In the genomic region with DNA sequence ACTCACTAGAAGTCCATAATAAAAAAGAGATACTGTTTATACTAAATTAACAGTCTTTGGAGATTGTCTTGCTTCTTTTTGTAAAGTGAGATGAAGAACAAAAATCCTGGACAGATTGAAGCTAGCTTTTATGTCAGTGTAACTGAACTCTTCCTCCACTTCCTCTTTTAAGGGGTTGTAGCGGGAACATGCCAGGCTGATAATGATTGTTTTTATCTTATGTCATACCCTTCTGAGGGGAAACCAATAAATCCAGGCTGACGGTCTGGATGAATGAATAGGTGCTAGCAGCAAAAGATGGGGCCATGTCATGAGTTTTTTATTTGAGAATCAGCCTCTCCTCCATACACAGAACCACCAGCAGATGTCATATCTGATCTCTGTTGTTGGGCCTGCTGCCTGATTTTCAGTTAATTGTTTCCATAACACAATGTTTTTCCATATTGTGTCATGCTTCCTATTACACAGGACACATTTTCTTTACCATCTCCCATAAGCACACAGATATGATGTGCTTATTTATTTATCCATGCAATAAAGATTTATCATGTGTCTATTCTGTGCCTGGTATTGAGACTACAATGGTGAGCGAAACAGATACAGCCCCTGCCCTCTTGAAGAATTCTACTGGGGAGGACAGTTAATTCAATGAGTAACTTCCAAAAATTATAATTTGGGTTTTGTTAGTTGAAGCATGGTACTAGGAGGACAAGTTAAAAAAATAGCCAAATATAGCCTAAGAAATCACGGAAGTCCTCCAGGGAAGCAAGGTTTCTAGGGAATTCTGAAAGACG, we compare ENCODE assay signal across 8 cellular contexts. TPM values are rescaled to one million over a fixed set of nuclear protein-coding genes. Genes with fewer than 3 reads are reported as not detected.
A peak's percentile ranks its signal among the peaks of the same experiment; 100 is the strongest.
DNase-seq lines count a peak whose midpoint lies in the region; ATAC-seq, FAIRE-seq and TF ChIP-seq lines count a peak whose summit lies in the region.

No MANE protein-coding gene starts in this region.

- no TSS peak for BruUV-seq in K562 (replicated peaks; lab: Mats Ljungman, UMichigan)

- POLR2A ChIA-PET in activated CD4-positive, alpha-beta T cell treated with anti-CD3 and anti-CD28 coated beads, Interleukin-2, amount 10 ng/mL, durations not matched to agents 7 days and 5 days (lab: Charles Lee): interaction anchor here (0.6 kb wide), 1 partner anchor 20 kb away, joined by 10 read pairs; no protein-coding TSS in a partner anchor
- POLR2A ChIA-PET in K562 (lab: Yijun Ruan, JAX): interaction anchor here (0.6 kb wide), 1 partner anchor 757 kb away, joined by 3 read pairs; no protein-coding TSS in a partner anchor

- peak; percentile 9 for DNase-seq in activated CD4-positive, alpha-beta T cell treated with anti-CD3 and anti-CD28 coated beads, Interleukin-2, amount 10 ng/mL, durations not matched to agents 7 days and 5 days
- no peak for DNase-seq in activated CD4-positive, alpha-beta T cell treated with anti-CD3 and anti-CD28 coated beads for 4 hours
- DNase-seq in NCI-H2081 treated with DMSO at 0.1 percent for 48 hours (lab: John Stamatoyannopoulos, UW): peak; percentile 78
- no peak for DNase-seq in K562 (ENCODE audit: extremely low read depth in 1 of 4, low spot score in 3 of 4)
- DNase-seq in retinal pigment epithelial cell (ENCODE audit: low read depth): no peak
- DNase-seq in left ventricle myocardium superior: no peak
- no peak for DNase-seq in activated CD4-positive, alpha-beta T cell treated with anti-CD3 and anti-CD28 coated beads, Interleukin-2, amount 50 U/mL, for 1 hour

- no peaks in the 10 kb centered on the region for H3K9me3 Mint-ChIP-seq in activated CD4-positive, alpha-beta T cell treated with anti-CD3 and anti-CD28 coated beads, Interleukin-2, amount 10 ng/mL, durations not matched to agents 7 days and 5 days

- intact Hi-C loops in K562 (cut with micrococcal nuclease) (no loop called here), left ventricle myocardium superior (cut with micrococcal nuclease) (no loop called here)

- no peaks in the 10 kb centered on the region for H3K9me3 ChIP-seq in K562 (replicated peaks; ENCODE audit: control insufficient read depth, insufficient read depth, low read depth, low read length)

- H3K4me1 ChIP-seq in K562 (replicated peaks in 1 of 2; ENCODE audit: control insufficient read depth in 2 of 2, insufficient read depth in 2 of 2, low read length in 2 of 2): no peaks in the 10 kb centered on the region

- H3K9ac ChIP-seq in K562 (ENCODE audit: insufficient read depth in 1 of 2, low read depth in 2 of 2, low read length in 2 of 2): no peak overlapping the region

- WGBS in K562 (ENCODE audit: insufficient coverage, low coverage, missing lambda C conversion rate): 9% methylated on average over 5 of the region's 5 CpGs

- H3K79me2 ChIP-seq in K562 (ENCODE audit: control insufficient read depth, insufficient read depth, low read length): no peaks in the 10 kb centered on the region

- H4K20me1 ChIP-seq in K562 (replicated peaks; ENCODE audit: control insufficient read depth, insufficient read depth, low read length): no peaks in the 10 kb centered on the region; the same call in none of the 2 replicates

- CTCF ChIA-PET in activated CD4-positive, alpha-beta T cell treated with anti-CD3 and anti-CD28 coated beads, Interleukin-2, amount 10 ng/mL, durations not matched to agents 7 days and 5 days (lab: Charles Lee): interaction anchor here (1.0 to 1.3 kb wide), 3 partner anchors 16 to 479 kb away, joined by 3 to 4 read pairs (median 3); no protein-coding TSS in a partner anchor
- CTCF ChIA-PET in K562 (lab: Yijun Ruan, JAX; ENCODE audit: low intra/inter-chr PET ratio): interaction anchor here (0.5 to 0.8 kb wide), 4 partner anchors 274 to 484 kb away, joined by 3 to 4 read pairs (median 3); no protein-coding TSS in a partner anchor

- H3K4me1 Mint-ChIP-seq in activated CD4-positive, alpha-beta T cell treated with anti-CD3 and anti-CD28 coated beads, Interleukin-2, amount 10 ng/mL, durations not matched to agents 7 days and 5 days: no peaks in the 10 kb centered on the region

- ATAC-seq in K562 (no peak), HG03571 (IDR thresholded peaks at IDR 0.05; ENCODE audit: unreplicated experiment) (no peak), left ventricle myocardium superior (no peak)

- H2AFZ ChIP-seq in K562 (ENCODE audit: low read depth, low read length): no peak overlapping the region

- no peak overlapping the region for H3K27ac Mint-ChIP-seq in activated CD4-positive, alpha-beta T cell treated with anti-CD3 and anti-CD28 coated beads, Interleukin-2, amount 10 ng/mL, durations not matched to agents 7 days and 5 days

- H3K27me3 ChIP-seq in K562 (ENCODE audit: control insufficient read depth in 2 of 2, insufficient read depth in 2 of 2, low read length in 2 of 2): peaks cover 0 to 3% of the 10 kb centered on the region in 2 experiments; a peak in 2 of 5 replicates

- no peak for TF ChIP-seq EP300 in K562 (IDR thresholded peaks at IDR 0.05; ENCODE audit: low read length)

- TF ChIP-seq POLR2A in K562 (conservative IDR thresholded peaks at IDR 0.05): no peak

- TF ChIP-seq CTCF in K562 (IDR thresholded peaks at IDR 0.05 in 2 of 3, conservative IDR thresholded peaks at IDR 0.05 in 1 of 3; ENCODE audit: insufficient read depth in 2 of 3, low read depth in 1 of 3, low read length in 3 of 3) (peak; percentile 15 to 40 (median 27); a peak in 2 of 6 replicates), retinal pigment epithelial cell (conservative IDR thresholded peaks at IDR 0.05; ENCODE audit: low read depth, low read length) (peak; percentile 45)

- no peaks in the 10 kb centered on the region for H3K36me3 ChIP-seq in K562 (ENCODE audit: control insufficient read depth, insufficient read depth, low read length)

- H3K4me3 ChIP-seq in K562 (no peak overlapping the region), retinal pigment epithelial cell (ENCODE audit: low read length) (no peak overlapping the region)

- H3K4me3 Mint-ChIP-seq in activated CD4-positive, alpha-beta T cell treated with anti-CD3 and anti-CD28 coated beads, Interleukin-2, amount 10 ng/mL, durations not matched to agents 7 days and 5 days: no peak overlapping the region

- H3K27ac ChIP-seq in K562 (ENCODE audit: extremely low read depth, low read depth, low read length): no peak overlapping the region

- peaks cover 17% of the 10 kb centered on the region for H3K27me3 Mint-ChIP-seq in activated CD4-positive, alpha-beta T cell treated with anti-CD3 and anti-CD28 coated beads, Interleukin-2, amount 10 ng/mL, durations not matched to agents 7 days and 5 days

- no peaks in the 10 kb centered on the region for H3K36me3 Mint-ChIP-seq in activated CD4-positive, alpha-beta T cell treated with anti-CD3 and anti-CD28 coated beads, Interleukin-2, amount 10 ng/mL, durations not matched to agents 7 days and 5 days (ENCODE audit: low read depth)

- peak; percentile 10 to 52; a peak in 2 of 4 replicates for TF ChIP-seq RAD21 in K562 (CRISPR knock-in tag; conservative IDR thresholded peaks at IDR 0.05 in 1 of 2, IDR thresholded peaks at IDR 0.05 in 1 of 2)

- H3K9me1 ChIP-seq in K562 (ENCODE audit: control insufficient read depth, insufficient read depth, low read length): no peaks in the 10 kb centered on the region

- FAIRE-seq in K562 (lab: Jason Lieb, UNC): peak; percentile 49

- H3K4me2 ChIP-seq in K562 (ENCODE audit: insufficient read depth, low read length): no peak overlapping the region

- in situ Hi-C loops in K562 (cut with MboI): no loop called here

TF ChIP-seq in K562, 482 proteins besides CTCF, POLR2A, EP300 and RAD21 (continues in another document):
- TF ChIP-seq ZNF263 (CRISPR knock-in tag; IDR thresholded peaks at IDR 0.05; ENCODE audit: borderline replicate concordance) (no peak), SPI1 (IDR thresholded peaks at IDR 0.05; ENCODE audit: borderline replicate concordance, low read depth, low read length) (peak; percentile 96), MEIS2 (IDR thresholded peaks at IDR 0.05; ENCODE audit: partially characterized antibody) (peak; percentile 40)

RNA-seq across cellular contexts. Expression of a gene that starts 33.5 kb away (rescaled TPM):
- 10 to 100 TPM; 12.2 to 12.9 TPM for total RNA-seq in activated CD4-positive, alpha-beta T cell treated with anti-CD3 and anti-CD28 coated beads, Interleukin-2, amount 10 ng/mL, durations not matched to agents 7 days and 5 days
- 33.7 and 80.9 TPM in 2 replicates for total RNA-seq in K562 (2011; cell fraction: chromatin; rRNA removed; ENCODE audit: low replicate concordance)
- 18.8 and 19.5 TPM in 2 replicates for total RNA-seq in K562 (2011; cell fraction: nucleolus; rRNA removed)
- 20.0 and 23.1 TPM in 2 replicates for total RNA-seq in K562 (2011; cell fraction: nucleoplasm; rRNA removed)
- total RNA-seq in K562 (2014; rRNA removed): 21.8 and 26.0 TPM in 2 replicates
- total RNA-seq in K562 (2014; rRNA removed; fragmentation: Illumina TruSeq; extraction: Trizol): 26.0 and 29.7 TPM in 2 replicates
- total RNA-seq in K562 (2015; rRNA removed; fragmentation: Illumina TruSeq; extraction: Trizol): 23.3 and 24.9 TPM in 2 replicates
- total RNA-seq in K562 (2021): 32.6 and 34.0 TPM in 2 replicates
- polyA plus RNA-seq in K562 (2011; rRNA removed): 33.3 and 38.2 TPM in 2 replicates
- 14.3 and 29.4 TPM in 2 replicates for polyA plus RNA-seq in K562 (2011; cell fraction: cytosol; rRNA removed)
- 54.9 and 80.7 TPM in 2 replicates for polyA plus RNA-seq in K562 (2011; cell fraction: nucleus; rRNA removed)
- polyA plus RNA-seq in K562 (2012): 17.6 and 22.2 TPM in 2 replicates
- polyA plus RNA-seq in K562 (2014; fragmentation: Illumina TruSeq; extraction: Trizol): 22.2 and 26.9 TPM in 2 replicates
- 1 to 10 TPM; 8.7 to 9.4 TPM for polyA plus RNA-seq in K562 (2014; fragmentation: Nextera tagmentation; extraction: Ambion mirVana)
- polyA plus RNA-seq in K562 (2014; rRNA removed): 25.2 and 25.8 TPM in 2 replicates
- 24.4 and 30.6 TPM in 2 replicates for polyA minus RNA-seq in K562 (2011; rRNA and poly(A)+ RNA removed)
- polyA minus RNA-seq in K562 (2011; cell fraction: cytosol; rRNA and poly(A)+ RNA removed): 12.1 and 12.2 TPM in 2 replicates
- polyA minus RNA-seq in K562 (2011; cell fraction: nucleus; rRNA and poly(A)+ RNA removed): 28.9 and 43.4 TPM in 2 replicates
- total RNA-seq in left ventricle myocardium superior: 9.3 TPM

Comparison
In these comparisons a context has a peak if more than half of its experiments do, and no peak if none do; other contexts are left out.
1. DNase-seq: peak in activated CD4-positive, alpha-beta T cell treated with anti-CD3 and anti-CD28 coated beads, Interleukin-2, amount 10 ng/mL, durations not matched to agents 7 days and 5 days (single experiment) and NCI-H2081 treated with DMSO at 0.1 percent for 48 hours (single experiment); none in activated CD4-positive, alpha-beta T cell treated with anti-CD3 and anti-CD28 coated beads for 4 hours (0 of 2), K562 (0 of 4), retinal pigment epithelial cell (single experiment), left ventricle myocardium superior (single experiment) and activated CD4-positive, alpha-beta T cell treated with anti-CD3 and anti-CD28 coated beads, Interleukin-2, amount 50 U/mL, for 1 hour (single experiment).